ENCODE assay signal across 9 cellular contexts in genomic region chr5:56640763-56641406, GRCh38.
DNase-seq lines count a peak whose midpoint lies in the region; ATAC-seq and TF ChIP-seq lines count a peak whose summit lies in the region.
"Had no signal": no experiment of that assay in that cellular context is flagged by ENCODE, and none has a peak within 500 bp of the region (broad histone marks: within the 10 kb centered on the region; RNA-seq: fewer than 3 reads in every experiment).

No MANE protein-coding gene starts in this region.

- DNase-seq in NOMO-1 treated with dmso at 0.1 percent for 144 hours (lab: John Stamatoyannopoulos, UW; ENCODE audit: unreplicated experiment) (peak; percentile 47), left ventricle myocardium superior (peak; percentile 63), inferior parietal cortex (ENCODE audit: extremely low spot score) (no peak)
- DNase-seq in activated CD8-positive, alpha-beta memory T cell treated with anti-CD3 and anti-CD28 coated beads, Interleukin-2, amount 50 U/mL, for 48 hours = no peak
- no peak for DNase-seq in activated T-cell treated with anti-CD3 and anti-CD28 coated beads, Interleukin-2, amount 50 U/mL, for 1 hour
- DNase-seq: CD8-positive, alpha-beta T cell had no signal

- intact Hi-C loops in left ventricle myocardium superior (cut with micrococcal nuclease) = no loop called here

- peak overlapping the region; percentile 60; the same call in 1 of the 2 replicates for H3K27ac ChIP-seq in C4-2B

- no peak for TF ChIP-seq CTCF in C4-2B (conservative IDR thresholded peaks at IDR 0.05)

- ATAC-seq in GM21529 (IDR thresholded peaks at IDR 0.05; ENCODE audit: unreplicated experiment) (peak; percentile 77), left ventricle myocardium superior (peak; percentile 33), GM19455 (IDR thresholded peaks at IDR 0.05; ENCODE audit: unreplicated experiment) (no peak)
- ATAC-seq: CD8-positive, alpha-beta T cell had no signal

Comparison
In these comparisons a context has a peak if more than half of its experiments do, and no peak if none do; other contexts are left out.
1. DNase-seq: peak in NOMO-1 treated with dmso at 0.1 percent for 144 hours (single experiment) and left ventricle myocardium superior (single experiment); none in activated CD8-positive, alpha-beta memory T cell treated with anti-CD3 and anti-CD28 coated beads, Interleukin-2, amount 50 U/mL, for 48 hours (single experiment), activated T-cell treated with anti-CD3 and anti-CD28 coated beads, Interleukin-2, amount 50 U/mL, for 1 hour (single experiment) and inferior parietal cortex (single experiment).